ENCODE assay signal across 1 cellular context in genomic region chr2:241659150-241659739, GRCh38.
TF ChIP-seq lines count a peak whose summit lies in the region.

No MANE protein-coding gene starts in this region.

TF ChIP-seq in HepG2, 621 proteins besides CTCF, POLR2A, EP300 and RAD21 (continued from another document and continues in another):
- peak; percentile 23; the same call in 1 of the 2 replicates for TF ChIP-seq FOSL2 (CRISPR knock-in tag; IDR thresholded peaks at IDR 0.05)
- no peak for TF ChIP-seq ZNF136 (CRISPR knock-in tag; IDR thresholded peaks at IDR 0.05; ENCODE audit: low read depth)
- no peak for TF ChIP-seq TBP (CRISPR knock-in tag; IDR thresholded peaks at IDR 0.05)
- no peak for TF ChIP-seq HBP1 (CRISPR knock-in tag; IDR thresholded peaks at IDR 0.05; ENCODE audit: low read depth)
- no peak for TF ChIP-seq PAXIP1 (CRISPR knock-in tag; conservative IDR thresholded peaks at IDR 0.05)
- no peak for TF ChIP-seq THAP8 (CRISPR knock-in tag; IDR thresholded peaks at IDR 0.05; ENCODE audit: borderline replicate concordance)
- TF ChIP-seq MEIS2 (CRISPR knock-in tag; IDR thresholded peaks at IDR 0.05), result no peak
- no peak for TF ChIP-seq NFE2 (CRISPR knock-in tag; IDR thresholded peaks at IDR 0.05)
- TF ChIP-seq CEBPB (IDR thresholded peaks at IDR 0.05; ENCODE audit: borderline replicate concordance, low read depth, low read length), result peak; percentile 68; the same call in 1 of the 2 replicates
- peak; percentile 62; the same call in 1 of the 2 replicates for TF ChIP-seq TBX2 (CRISPR knock-in tag; IDR thresholded peaks at IDR 0.05; ENCODE audit: borderline replicate concordance)
- no peak for TF ChIP-seq HMGXB3 (CRISPR knock-in tag; IDR thresholded peaks at IDR 0.05; ENCODE audit: borderline replicate concordance)
- no peak for TF ChIP-seq ZNF720 (CRISPR knock-in tag; IDR thresholded peaks at IDR 0.05)
- no peak for TF ChIP-seq NONO (IDR thresholded peaks at IDR 0.05)
- TF ChIP-seq NONO (CRISPR knock-in tag; conservative IDR thresholded peaks at IDR 0.05), result peak; percentile 54; the same call in 1 of the 2 replicates
- no peak for TF ChIP-seq NR3C1 (CRISPR knock-in tag; IDR thresholded peaks at IDR 0.05)
- no peak; the same call in 1 of the 2 replicates for TF ChIP-seq ZNF605 (CRISPR knock-in tag; IDR thresholded peaks at IDR 0.05)
- TF ChIP-seq U2AF1 (optimal IDR thresholded peaks at IDR 0.05; ENCODE audit: low read depth, low read length), result no peak
- TF ChIP-seq SALL1 (CRISPR knock-in tag; IDR thresholded peaks at IDR 0.05), result peak; percentile 44; the same call in 1 of the 2 replicates
- TF ChIP-seq ZNF629 (CRISPR knock-in tag; conservative IDR thresholded peaks at IDR 0.05), result no peak
- no peak for TF ChIP-seq ZMAT3 (CRISPR knock-in tag; conservative IDR thresholded peaks at IDR 0.05)
- no peak for TF ChIP-seq ZEB1 (IDR thresholded peaks at IDR 0.05; ENCODE audit: insufficient replicate concordance, low read depth)
- TF ChIP-seq AFF4 (CRISPR knock-in tag; IDR thresholded peaks at IDR 0.05), result no peak
- no peak; the same call in 1 of the 2 replicates for TF ChIP-seq RFXAP (CRISPR knock-in tag; IDR thresholded peaks at IDR 0.05; ENCODE audit: borderline replicate concordance)
- 0 out of 2 replicates have a peak, but pooled peaks have one; percentile 25 for TF ChIP-seq ZNF280D (CRISPR knock-in tag; IDR thresholded peaks at IDR 0.05)
- TF ChIP-seq SP5 (CRISPR knock-in tag; IDR thresholded peaks at IDR 0.05; ENCODE audit: borderline replicate concordance, low read depth), result 0 out of 2 replicates have a peak, but pooled peaks have one; percentile 21
- TF ChIP-seq HNRNPUL1 (IDR thresholded peaks at IDR 0.05; ENCODE audit: low read depth, low read length), result no peak
- no peak for TF ChIP-seq PCBP1 (IDR thresholded peaks at IDR 0.05; ENCODE audit: borderline replicate concordance, low read depth, low read length)
- TF ChIP-seq TAF1 (CRISPR knock-in tag; IDR thresholded peaks at IDR 0.05), result peak; percentile 28; the same call in 1 of the 2 replicates
- TF ChIP-seq ZNF609 (CRISPR knock-in tag; IDR thresholded peaks at IDR 0.05; ENCODE audit: borderline replicate concordance), result no peak
- TF ChIP-seq BRCA1 (CRISPR knock-in tag; IDR thresholded peaks at IDR 0.05), result no peak
- TF ChIP-seq NKX3-1 (CRISPR knock-in tag; IDR thresholded peaks at IDR 0.05), result no peak
- no peak for TF ChIP-seq MXD4 (CRISPR knock-in tag; IDR thresholded peaks at IDR 0.05)
- no peak for TF ChIP-seq FOXA1 (IDR thresholded peaks at IDR 0.05)
- TF ChIP-seq FOXA1 (CRISPR knock-in tag; IDR thresholded peaks at IDR 0.05), result no peak
